In genomic region chrX:129980540-129981206, GRCh38 we compare ENCODE assay signal across 8 cellular contexts. TPM values are rescaled to one million over a fixed set of nuclear protein-coding genes. Genes with fewer than 3 reads are reported as not detected.
DNase-seq lines count a peak whose midpoint lies in the region; ATAC-seq and TF ChIP-seq lines count a peak whose summit lies in the region.

No MANE protein-coding gene starts in this region.

- peaks cover 9% of the 10 kb centered on the region for H3K4me1 Mint-ChIP-seq in mesothelial cell of epicardium

- no peak for ATAC-seq in HG02840 (IDR thresholded peaks at IDR 0.05; ENCODE audit: low FRiP score, unreplicated experiment)
- ATAC-seq in HG02970 (IDR thresholded peaks at IDR 0.05; ENCODE audit: low FRiP score, unreplicated experiment), result no peak

- no peak overlapping the region for H3K4me3 Mint-ChIP-seq in mesothelial cell of epicardium

- peak overlapping the region; percentile 40; the same call in 1 of the 2 replicates for H3K4me3 ChIP-seq in GM08714 (ENCODE audit: low read length)

- peak overlapping the region; percentile 25 for H3K27ac Mint-ChIP-seq in mesothelial cell of epicardium

- TF ChIP-seq CTCF in mesothelial cell of epicardium (IDR thresholded peaks at IDR 0.05; ENCODE audit: unreplicated experiment), result no peak

- no peaks in the 10 kb centered on the region for H3K27me3 Mint-ChIP-seq in mesothelial cell of epicardium (ENCODE audit: low read depth)

- H3K36me3 Mint-ChIP-seq in mesothelial cell of epicardium, result no peaks in the 10 kb centered on the region

- H3K9me3 Mint-ChIP-seq in mesothelial cell of epicardium, result peaks cover 6% of the 10 kb centered on the region

- DNase-seq in OCI-M1 (lab: John Stamatoyannopoulos, UW) (peak; percentile 46), dermis blood vessel endothelial cell (peak; percentile 35), mesothelial cell of epicardium (ENCODE audit: low spot score in 2 of 2, unreplicated experiment in 2 of 2) (peak; percentile 32 to 49), NCI-H510A (lab: John Stamatoyannopoulos, UW) (no peak), HuH-7.5 (ENCODE audit: low spot score) (no peak)

RNA-seq across cellular contexts. Expression of gene BCORL1, which starts 1.8 kb away (rescaled TPM):
- total RNA-seq in dermis blood vessel endothelial cell (3.4 and 7.1 TPM in 2 replicates), mesothelial cell of epicardium (27.7 to 28.9 TPM (median 28.0 TPM) in 3 replicates)

Comparison
In these comparisons a context has a peak if more than half of its experiments do, and no peak if none do; other contexts are left out.
1. DNase-seq: peak in OCI-M1 (single experiment), dermis blood vessel endothelial cell (single experiment) and mesothelial cell of epicardium (2 of 2); none in NCI-H510A (single experiment) and HuH-7.5 (single experiment).